15 cellular contexts compared by ENCODE assay signal in the genomic region with DNA sequence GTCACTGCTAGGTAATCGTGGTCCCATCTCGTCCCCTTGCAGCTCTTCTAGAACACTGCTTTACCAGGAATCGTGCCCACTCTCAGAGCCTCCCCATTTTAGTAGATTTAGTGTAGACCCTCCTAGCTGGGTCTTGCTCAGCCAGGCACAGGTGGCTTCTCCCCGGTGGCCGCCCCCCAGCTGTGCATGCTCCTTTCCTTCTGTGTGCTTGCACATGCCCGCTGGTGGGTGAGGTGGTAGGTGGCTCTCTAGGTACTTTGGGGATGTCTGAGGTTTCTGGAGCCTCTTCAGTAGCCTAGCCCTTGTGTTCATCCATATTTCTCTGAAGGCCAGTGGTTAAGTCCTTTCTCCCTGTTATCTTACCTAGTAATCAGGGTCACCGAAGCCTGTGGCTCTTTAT. TPM values are rescaled to one million over a fixed set of nuclear protein-coding genes. Genes with fewer than 3 reads are reported as not detected.
A peak's percentile ranks its signal among the peaks of the same experiment; 100 is the strongest.
DNase-seq lines count a peak whose midpoint lies in the region; ATAC-seq, FAIRE-seq and TF ChIP-seq lines count a peak whose summit lies in the region.
"Had no signal": no experiment of that assay in that cellular context is flagged by ENCODE, and none has a peak within 500 bp of the region (broad histone marks: within the 10 kb centered on the region; RNA-seq: fewer than 3 reads in every experiment).

No MANE protein-coding gene starts in this region.

- H2AK5ac ChIP-seq in H1 (ENCODE audit: low read depth, low read length) = no peak overlapping the region; the same call in 1 of the 2 replicates

- ATAC-seq in heart left ventricle (no peak), T-helper 17 cell (no peak), GM21526 (IDR thresholded peaks at IDR 0.05; ENCODE audit: low FRiP score, unreplicated experiment) (no peak)

- no peak overlapping the region for H2BK20ac ChIP-seq in H1 (ENCODE audit: low read length)

- DNase-seq in left ventricle myocardium inferior (no peak), heart left ventricle (no peak), T-helper 17 cell (no peak), H1 (ENCODE audit: low read depth in 1 of 2, low spot score in 2 of 2) (no peak), endothelial cell (ENCODE audit: low spot score) (no peak), erythroblast (lab: John Stamatoyannopoulos, UW) (no peak)
- DNase-seq: HCEC 1CT; NCI-H2029; NK-92 treated with Interleukin-12 subunit alpha and Interleukin-12 subunit beta, amount 100 ng/mL, for 24 hours; Peyer's patch had no signal

- H3K9me3 ChIP-seq in left ventricle myocardium inferior (replicated peaks) (no peaks in the 10 kb centered on the region), heart left ventricle (no peaks in the 10 kb centered on the region), T-helper 17 cell (ENCODE audit: control insufficient read depth, low read length, poor library complexity, severe bottlenecking) (no peaks in the 10 kb centered on the region), H1 (ENCODE audit: insufficient read depth in 2 of 2, low read depth in 1 of 2, low read length in 1 of 2) (no peaks in the 10 kb centered on the region)
- H3K9me3 ChIP-seq: A549, Peyer's patch had no signal

- no peak overlapping the region for H3K18ac ChIP-seq in H1 (ENCODE audit: extremely low read depth, low read length)

- H2BK12ac ChIP-seq in H1 (ENCODE audit: low read depth, low read length) = 0 out of 2 replicates have a peak overlapping the region, but pooled peaks have one; percentile 39

- TF ChIP-seq RAD21 in H1 (IDR thresholded peaks at IDR 0.05 in 1 of 2, conservative IDR thresholded peaks at IDR 0.05 in 1 of 2; ENCODE audit: low read depth in 2 of 2, low read length in 2 of 2) = no peak

- peaks cover 4 to 42% of the 10 kb centered on the region in 2 experiments for H4K20me1 ChIP-seq in H1 (replicated peaks in 1 of 2; ENCODE audit: control insufficient read depth in 1 of 2, insufficient read depth in 2 of 2, low read length in 2 of 2)

- no peak overlapping the region for H2BK15ac ChIP-seq in H1 (ENCODE audit: low read length)

- no peaks in the 10 kb centered on the region for H3K9me3 Mint-ChIP-seq in endothelial cell (ENCODE audit: unreplicated experiment)
- H3K9me3 Mint-ChIP-seq: IgD-negative memory B cell had no signal

- no peak overlapping the region for H3K4me2 ChIP-seq in H1 (ENCODE audit: insufficient read depth in 1 of 2, low read depth in 2 of 2, low read length in 2 of 2)
- H3K4me2 ChIP-seq: A549 had no signal

- intact Hi-C loops in left ventricle myocardium inferior (cut with micrococcal nuclease) (no loop called here), heart left ventricle (cut with DNase I) (loop anchor here in 1 of 10 donors (5.0 kb wide), 2 partner anchors 54 to 74 kb away; no protein-coding TSS in a partner anchor)

- H4K5ac ChIP-seq in H1 (ENCODE audit: insufficient read length, low read depth, low read length) = no peak overlapping the region

- H3K4me1 ChIP-seq in left ventricle myocardium inferior (peaks cover 64% of the 10 kb centered on the region), heart left ventricle (peaks cover 4 to 59% (median 40%) of the 10 kb centered on the region in 12 donors), H1 (replicated peaks in 1 of 4; ENCODE audit: control insufficient read depth in 3 of 4, insufficient read depth in 4 of 4, low read length in 3 of 4) (peaks cover 14 to 52% (median 32%) of the 10 kb centered on the region in 4 experiments)

- H4K8ac ChIP-seq in H1 (ENCODE audit: extremely low read depth, insufficient read depth, low read length) = no peak overlapping the region

- peaks cover 0 to 27% of the 10 kb centered on the region in 2 experiments; a peak in 2 of 4 replicates for H3K79me2 ChIP-seq in H1 (ENCODE audit: control insufficient read depth in 1 of 2, insufficient read depth in 2 of 2, low read length in 2 of 2)

- FAIRE-seq in H1 (lab: Jason Lieb, UNC) = no peak
- FAIRE-seq: A549, G401.6 had no signal

- peaks cover 26% of the 10 kb centered on the region for H3K79me1 ChIP-seq in H1 (ENCODE audit: low read depth, low read length)

- peaks cover 5% of the 10 kb centered on the region; the same call in 1 of the 2 replicates for H3K23me2 ChIP-seq in H1 (ENCODE audit: low read depth, low read length)

- H2BK5ac ChIP-seq in H1 (ENCODE audit: low read depth, low read length) = no peak overlapping the region

- 73 to 85% (median 80%) methylated on average over 7 of the region's 7 CpGs for WGBS in heart left ventricle, 4 donors
- 76% methylated on average over 7 of the region's 7 CpGs; no CpG with 5 or more reads in 1 of the 2 experiments for WGBS in H1 (ENCODE audit: extremely low coverage in 1 of 2, insufficient coverage in 1 of 2, insufficient read length in 1 of 2, insufficient replicate concordance in 2 of 2, low coverage in 1 of 2, low lambda C conversion rate in 2 of 2, missing lambda C conversion rate in 1 of 2), 2 experiments

- no peak overlapping the region for H2BK120ac ChIP-seq in H1 (replicated peaks; ENCODE audit: low read depth, low read length)

- no peak for TF ChIP-seq POLR2A in heart left ventricle (IDR thresholded peaks at IDR 0.05)
- no peak for TF ChIP-seq POLR2A in H1 (IDR thresholded peaks at IDR 0.05; ENCODE audit: control extremely low read depth in 1 of 2, low read depth in 2 of 2, low read length in 2 of 2)
- TF ChIP-seq POLR2A in erythroblast (IDR thresholded peaks at IDR 0.05; ENCODE audit: low read length) = no peak

- H3K27ac ChIP-seq in left ventricle myocardium inferior (replicated peaks) (peak overlapping the region; percentile 51), heart left ventricle (peak overlapping the region in 3 of 12 donors; percentile 9 to 23 (median 22)), H1 (ENCODE audit: low read depth, low read length) (no peak overlapping the region), temporal lobe (ENCODE audit: low read depth, low read length) (peak overlapping the region; percentile 68)
- H3K27ac ChIP-seq: A549, Peyer's patch had no signal

- H4K91ac ChIP-seq in H1 (replicated peaks; ENCODE audit: insufficient read length, low read length) = no peak overlapping the region

- H3K27me3 Mint-ChIP-seq in T-helper 17 cell = peaks cover 65% of the 10 kb centered on the region
- H3K27me3 Mint-ChIP-seq in endothelial cell (ENCODE audit: unreplicated experiment) = peaks cover 20% of the 10 kb centered on the region

- CTCF ChIA-PET in H1 (lab: Charles Lee; ENCODE audit: partially characterized antibody) = interaction anchor here (1.5 to 30.2 kb wide), 10 partner anchors 8 to 81 kb away, joined by 7 to 1283 read pairs (median 102); no protein-coding TSS in a partner anchor

- H3K27me3 ChIP-seq in left ventricle myocardium inferior (ENCODE audit: low read depth) = peaks cover 6% of the 10 kb centered on the region
- H3K27me3 ChIP-seq in heart left ventricle = peaks cover 0 to 4% (median 0%) of the 10 kb centered on the region in 9 donors
- H3K27me3 ChIP-seq in H1 (replicated peaks in 1 of 4; ENCODE audit: control insufficient read depth in 3 of 4, extremely low read depth in 1 of 4, insufficient read depth in 3 of 4, low read length in 3 of 4) = peaks cover 0 to 9% (median 4%) of the 10 kb centered on the region in 4 experiments; a peak in 5 of 7 replicates

- H3K27ac Mint-ChIP-seq in T-helper 17 cell (peak overlapping the region; percentile 24), endothelial cell (ENCODE audit: unreplicated experiment) (no peak overlapping the region)
- H3K27ac Mint-ChIP-seq: IgD-negative memory B cell had no signal

- H3K4me3 Mint-ChIP-seq in T-helper 17 cell = no peak overlapping the region
- H3K4me3 Mint-ChIP-seq in endothelial cell (ENCODE audit: unreplicated experiment) = no peak overlapping the region

- POLR2A ChIA-PET in H1 (lab: Charles Lee; ENCODE audit: partially characterized antibody) = interaction anchor here (0.9 kb wide), 2 partner anchors 20 to 85 kb away, joined by 3 read pairs; no protein-coding TSS in a partner anchor

- TF ChIP-seq CTCF in left ventricle myocardium inferior (IDR thresholded peaks at IDR 0.05; ENCODE audit: borderline replicate concordance) = no peak
- no peak for TF ChIP-seq CTCF in heart left ventricle (IDR thresholded peaks at IDR 0.05)
- no peak for TF ChIP-seq CTCF in H1 (IDR thresholded peaks at IDR 0.05; ENCODE audit: control extremely low read depth in 1 of 3, insufficient read depth in 1 of 3, low read depth in 1 of 3, low read length in 3 of 3)
- no peak for TF ChIP-seq CTCF in endothelial cell (IDR thresholded peaks at IDR 0.05; ENCODE audit: unreplicated experiment)

- H3K23ac ChIP-seq in H1 (ENCODE audit: insufficient read length) = no peak overlapping the region

- H3K36me3 ChIP-seq in left ventricle myocardium inferior (no peaks in the 10 kb centered on the region), heart left ventricle (no peaks in the 10 kb centered on the region), H1 (ENCODE audit: control insufficient read depth in 2 of 4, insufficient read depth in 4 of 4, low read length in 3 of 4) (no peaks in the 10 kb centered on the region)
- H3K36me3 ChIP-seq: Peyer's patch had no signal

- H2AFZ ChIP-seq in H1 (ENCODE audit: low read length) = no peak overlapping the region

- no peak overlapping the region for H3K4ac ChIP-seq in H1 (replicated peaks; ENCODE audit: insufficient read length, low read depth, low read length)

- H3K36me3 Mint-ChIP-seq in T-helper 17 cell (ENCODE audit: low read depth) (peaks cover 2% of the 10 kb centered on the region), endothelial cell (ENCODE audit: low read depth, unreplicated experiment) (peaks cover 4% of the 10 kb centered on the region)
- H3K36me3 Mint-ChIP-seq: IgD-negative memory B cell had no signal

- no peak overlapping the region for H3K9ac ChIP-seq in H1 (replicated peaks in 1 of 4; ENCODE audit: extremely low read depth in 1 of 4, low read depth in 3 of 4, low read length in 3 of 4)

- H3K56ac ChIP-seq in H1 (replicated peaks; ENCODE audit: insufficient read length, low read depth, low read length) = no peak overlapping the region

- H3K4me3 ChIP-seq in left ventricle myocardium inferior = no peak overlapping the region
- no peak overlapping the region for H3K4me3 ChIP-seq in heart left ventricle
- no peak overlapping the region for H3K4me3 ChIP-seq in H1 (ENCODE audit: extremely low read depth in 1 of 4, insufficient read depth in 2 of 4, low read depth in 3 of 4, low read length in 4 of 4)
- H3K4me3 ChIP-seq: A549, Peyer's patch had no signal

- H3K4me1 Mint-ChIP-seq in T-helper 17 cell (peaks cover 2% of the 10 kb centered on the region), endothelial cell (ENCODE audit: unreplicated experiment) (peaks cover 22% of the 10 kb centered on the region)

- TF ChIP-seq EP300 in H1 (IDR thresholded peaks at IDR 0.05; ENCODE audit: borderline replicate concordance in 1 of 2, low read depth in 2 of 2, low read length in 2 of 2) = no peak

- H3K14ac ChIP-seq in H1 (ENCODE audit: insufficient read length) = no peak overlapping the region

RNA-seq across cellular contexts. Expression of gene TUB, which starts 5.6 kb away (rescaled TPM):
- total RNA-seq in left ventricle myocardium inferior (22.8 TPM), heart left ventricle (10 to 100 TPM; 11.7 to 38.8 (median 18.9) TPM), T-helper 17 cell (under 1 TPM; 0.37 to 0.72 TPM), temporal lobe (77.0 TPM), endothelial cell (ENCODE audit: unreplicated experiment) (2.9 TPM)
- polyA plus RNA-seq in heart left ventricle (1 to 10 TPM; 4.7 to 5.7 TPM), H1 (2011; rRNA removed) (14.8 and 15.3 TPM in 2 replicates)
- total RNA-seq in H1 (2021; fragmentation: NEBNext Ultra II Directional; extraction: Animal tissue kit (Norgen Biotek cat#: 25700)) = 29.9 and 31.3 TPM in 2 replicates
- 19.8 TPM for polyA plus RNA-seq in H1 (2011; cell fraction: cytosol; rRNA removed)
- 34.3 TPM for polyA plus RNA-seq in H1 (2011; cell fraction: nucleus; rRNA removed)
- polyA plus RNA-seq in H1 (2012, experiment 1 of 2) = 16.3 to 20.5 TPM (median 20.1 TPM) in 4 replicates
- 5.1 TPM for polyA plus RNA-seq in H1 (2012, experiment 2 of 2)
- polyA plus RNA-seq in H1 (2013, experiment 1 of 2) = 12.3 TPM
- polyA plus RNA-seq in H1 (2013, experiment 2 of 2) = 11.4 TPM
- 29.7 and 37.5 TPM in 2 replicates for polyA minus RNA-seq in H1 (2011; rRNA and poly(A)+ RNA removed)
- polyA minus RNA-seq in H1 (2011; cell fraction: cytosol; rRNA and poly(A)+ RNA removed) = 26.1 TPM
- 16.7 TPM for polyA minus RNA-seq in H1 (2011; cell fraction: nucleus; rRNA and poly(A)+ RNA removed)
- polyA plus RNA-seq: IgD-negative memory B cell had no signal
